In genomic region chr5:6711409-6712135, GRCh38 we compare ENCODE assay signal across 8 cellular contexts. TPM values are rescaled to one million over a fixed set of nuclear protein-coding genes. Genes with fewer than 3 reads are reported as not detected.
A peak's percentile ranks its signal among the peaks of the same experiment; 100 is the strongest.
DNase-seq lines count a peak whose midpoint lies in the region; ATAC-seq and TF ChIP-seq lines count a peak whose summit lies in the region.

No MANE protein-coding gene starts in this region.

- peak; percentile 33 for TF ChIP-seq CTCF in AG10803 (conservative IDR thresholded peaks at IDR 0.05; ENCODE audit: low read length)
- no peak for TF ChIP-seq CTCF in brain (conservative IDR thresholded peaks at IDR 0.05)

- peak; percentile 25 for ATAC-seq in HG02981 (IDR thresholded peaks at IDR 0.05; ENCODE audit: unreplicated experiment)
- no peak for ATAC-seq in HG03280 (IDR thresholded peaks at IDR 0.05; ENCODE audit: unreplicated experiment)
- ATAC-seq in GM21526 (IDR thresholded peaks at IDR 0.05; ENCODE audit: low FRiP score, unreplicated experiment), result no peak

- H3K36me3 Mint-ChIP-seq in brain, result peaks cover 11% of the 10 kb centered on the region

- H3K9ac ChIP-seq in mucosa of stomach (ENCODE audit: low read length), result peak overlapping the region; percentile 63

- H3K27me3 ChIP-seq in mucosa of stomach (ENCODE audit: control insufficient read depth, insufficient read depth, low read length), result no peaks in the 10 kb centered on the region

- H3K4me1 ChIP-seq in mucosa of stomach (ENCODE audit: control insufficient read depth, insufficient read depth, low read length), result peaks cover 18% of the 10 kb centered on the region

- peak overlapping the region; percentile 87 to 94 (median 91) for H3K4me3 Mint-ChIP-seq in brain

- H3K27me3 Mint-ChIP-seq in brain, result no peaks in the 10 kb centered on the region

- H3K4me1 Mint-ChIP-seq in brain, result peaks cover 27% of the 10 kb centered on the region

- peak overlapping the region; percentile 74 for H3K4me3 ChIP-seq in AG10803 (ENCODE audit: low read length)
- peak overlapping the region; percentile 74 for H3K4me3 ChIP-seq in mucosa of stomach (ENCODE audit: low read length)

- peak overlapping the region; percentile 92 to 97 (median 96) for H3K27ac Mint-ChIP-seq in brain

- no peaks in the 10 kb centered on the region for H3K36me3 ChIP-seq in mucosa of stomach (ENCODE audit: control insufficient read depth, insufficient read depth, low read length)

- H3K9me3 Mint-ChIP-seq in brain, result peaks cover 0 to 5% (median 0%) of the 10 kb centered on the region in 5 experiments

- DNase-seq in AG10803 (ENCODE audit: low read depth) (no peak), NCI-H1048 (lab: John Stamatoyannopoulos, UW) (no peak), NCI-H510A (lab: John Stamatoyannopoulos, UW) (no peak)

- H3K9me3 ChIP-seq in mucosa of stomach (ENCODE audit: control insufficient read depth, low read length), result no peaks in the 10 kb centered on the region

RNA-seq across cellular contexts. Expression of gene TENT4A, which starts 1.7 kb away (rescaled TPM):
- 20.8 TPM for polyA plus RNA-seq in brain (ENCODE audit: insufficient read depth, low read depth, low replicate concordance)
